In genomic region chr9:20684865-20685696, GRCh38 we compare ENCODE assay signal across 8 cellular contexts. TPM values are rescaled to one million over a fixed set of nuclear protein-coding genes. Genes with fewer than 3 reads are reported as not detected.
DNase-seq lines count a peak whose midpoint lies in the region; ATAC-seq and TF ChIP-seq lines count a peak whose summit lies in the region.

No MANE protein-coding gene starts in this region.

- no peak for TF ChIP-seq CTCF in AG04450 (IDR thresholded peaks at IDR 0.05; ENCODE audit: low read depth, low read length)
- no peak for TF ChIP-seq CTCF in fibroblast of the aortic adventitia (IDR thresholded peaks at IDR 0.05; ENCODE audit: insufficient read depth, low read length)
- no peak for TF ChIP-seq CTCF in psoas muscle (IDR thresholded peaks at IDR 0.05)

- no peaks in the 10 kb centered on the region for H3K36me3 Mint-ChIP-seq in T-helper 17 cell (ENCODE audit: low read depth)

- DNase-seq in AG04450 (ENCODE audit: low read depth, low spot score), result no peak
- no peak for DNase-seq in T-helper 17 cell
- peak; percentile 87 for DNase-seq in fibroblast of the aortic adventitia (ENCODE audit: low read depth)
- no peak for DNase-seq in psoas muscle
- no peak for DNase-seq in SHP77 treated with DMSO at 0.1 percent for 48 hours (lab: John Stamatoyannopoulos, UW)
- no peak for DNase-seq in stimulated activated CD4-positive, alpha-beta T cell treated with anti-CD3 and anti-CD28 coated beads, Interleukin-15, amount 100 ng/mL, for 24 hours

- H3K27me3 Mint-ChIP-seq in T-helper 17 cell, result no peaks in the 10 kb centered on the region

- peak overlapping the region; percentile 92 for H3K4me3 Mint-ChIP-seq in T-helper 17 cell

- intact Hi-C loops in psoas muscle (cut with DNase I), result loop anchor here (2.0 kb wide), 2 partner anchors 62 to 64 kb away; partner anchors contain the start of gene MLLT3 (in 1 of the 2)

- peaks cover 17% of the 10 kb centered on the region for H3K4me1 ChIP-seq in psoas muscle

- CTCF ChIA-PET in AG04450 (lab: Charles Lee), result interaction anchor here (0.6 to 1.5 kb wide), 9 partner anchors 14 to 1511 kb away, joined by 3 to 7 read pairs (median 4); no protein-coding TSS in a partner anchor

- H3K9me3 ChIP-seq in AG04450 (ENCODE audit: control insufficient read depth, insufficient read depth, low read length) (no peaks in the 10 kb centered on the region), T-helper 17 cell (ENCODE audit: control insufficient read depth, low read length, poor library complexity, severe bottlenecking) (no peaks in the 10 kb centered on the region), psoas muscle (no peaks in the 10 kb centered on the region)

- peak; percentile 7 for ATAC-seq in GM18861 (IDR thresholded peaks at IDR 0.05; ENCODE audit: unreplicated experiment)
- ATAC-seq in T-helper 17 cell, result no peak
- peak in 1 of 4 donors; percentile 27 for ATAC-seq in psoas muscle
- ATAC-seq in HG02763 (IDR thresholded peaks at IDR 0.05; ENCODE audit: unreplicated experiment), result no peak

- H3K4me3 ChIP-seq in AG04450 (ENCODE audit: low read depth, low read length), result peak overlapping the region; percentile 85
- peak overlapping the region; percentile 80 for H3K4me3 ChIP-seq in fibroblast of the aortic adventitia (ENCODE audit: low read depth, low read length)
- peak overlapping the region; percentile 89 for H3K4me3 ChIP-seq in psoas muscle

- peaks cover 15% of the 10 kb centered on the region for H3K4me1 Mint-ChIP-seq in T-helper 17 cell

- H3K27me3 ChIP-seq in AG04450 (ENCODE audit: control insufficient read depth, insufficient read depth, low read length) (no peaks in the 10 kb centered on the region), psoas muscle (ENCODE audit: insufficient read depth in 3 of 3, low read length in 2 of 3) (no peaks in the 10 kb centered on the region)

- POLR2A ChIA-PET in AG04450 (lab: Yijun Ruan, JAX), result interaction anchor here (1.2 to 1.8 kb wide), 7 partner anchors 11 to 332 kb away, joined by 3 to 18 read pairs (median 4); partner anchors contain the start of gene MLLT3

- H3K36me3 ChIP-seq in psoas muscle (ENCODE audit: insufficient read depth in 1 of 2, low read depth in 1 of 2), result no peaks in the 10 kb centered on the region

- WGBS in psoas muscle, 3 donors, result 1 to 2% (median 2%) methylated on average over 11 of the region's 11 CpGs

- H3K27ac ChIP-seq in AG04450 (ENCODE audit: low read depth, low read length) (peak overlapping the region; percentile 86), psoas muscle (peak overlapping the region; percentile 96)

- H3K27ac Mint-ChIP-seq in T-helper 17 cell, result peak overlapping the region; percentile 89

RNA-seq across cellular contexts. Expression of gene FOCAD, which starts 1.0 kb away (rescaled TPM):
- polyA plus RNA-seq in AG04450 (2011; rRNA removed) (45.1 and 49.7 TPM in 2 replicates), psoas muscle (1 to 10 TPM; 5.8 to 7.0 (median 6.3) TPM)
- 90.3 and 100 TPM in 2 replicates for polyA minus RNA-seq in AG04450 (2011; rRNA and poly(A)+ RNA removed)
- total RNA-seq in T-helper 17 cell (10 to 100 TPM; 16.2 to 18.2 TPM), fibroblast of the aortic adventitia (ENCODE audit: low replicate concordance) (80.3 and 106 TPM in 2 replicates), psoas muscle (10 to 100 TPM; 12.1 to 24.8 (median 16.6) TPM)
